ENCODE assay signal across 8 cellular contexts in the genomic region with DNA sequence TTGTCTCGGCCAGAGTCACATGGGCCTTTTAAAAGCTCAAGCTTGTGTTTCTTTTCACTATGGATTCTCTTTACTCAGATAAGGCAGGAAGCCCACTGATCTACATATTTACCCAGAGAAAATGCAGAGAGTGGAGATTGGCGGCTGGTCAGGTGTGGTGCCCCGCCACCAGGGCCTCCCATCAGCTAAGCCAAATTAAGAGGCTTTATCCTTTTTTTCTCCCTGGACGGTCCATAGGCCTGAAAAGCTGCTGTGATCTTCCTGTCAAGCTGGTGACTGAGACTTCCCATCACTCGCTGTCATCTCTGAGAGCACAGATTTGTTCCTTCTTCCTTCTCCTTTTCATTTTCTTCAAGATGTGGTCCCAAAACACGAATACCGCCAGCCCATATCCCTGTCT. TPM values are rescaled to one million over a fixed set of nuclear protein-coding genes. Genes with fewer than 3 reads are reported as not detected.
DNase-seq lines count a peak whose midpoint lies in the region; ATAC-seq, FAIRE-seq and TF ChIP-seq lines count a peak whose summit lies in the region.

No MANE protein-coding gene starts in this region.

- CTCF ChIA-PET in PC-3 (lab: Charles Lee) (no interaction called here), endothelial cell of umbilical vein (lab: Charles Lee) (interaction anchor here (0.6 kb wide), 1 partner anchor 108 kb away, joined by 3 read pairs; no protein-coding TSS in a partner anchor)

- no peaks in the 10 kb centered on the region for H3K9me2 ChIP-seq in PC-3 (replicated peaks; ENCODE audit: low read length)

- H4K20me1 ChIP-seq in PC-3 (ENCODE audit: low read length) = peaks cover 68% of the 10 kb centered on the region
- no peaks in the 10 kb centered on the region for H4K20me1 ChIP-seq in endothelial cell of umbilical vein (replicated peaks; ENCODE audit: control insufficient read depth, extremely low read depth, insufficient read depth, low read length)

- H3K4me1 ChIP-seq in PC-3 (ENCODE audit: insufficient read depth, low read length) (peaks cover 35% of the 10 kb centered on the region), endothelial cell of umbilical vein (ENCODE audit: control insufficient read depth, extremely low read depth, insufficient read depth, low read length) (peaks cover 28% of the 10 kb centered on the region), prostate gland (replicated peaks) (peaks cover 8% of the 10 kb centered on the region)

- TF ChIP-seq CTCF in PC-3 (conservative IDR thresholded peaks at IDR 0.05; ENCODE audit: low read depth, low read length) (no peak), endothelial cell of umbilical vein (IDR thresholded peaks at IDR 0.05; ENCODE audit: extremely low read depth in 1 of 2, insufficient read depth in 1 of 2, low read depth in 1 of 2, low read length in 2 of 2) (no peak), prostate gland (IDR thresholded peaks at IDR 0.05) (no peak)

- no peaks in the 10 kb centered on the region for H3K27me3 ChIP-seq in PC-3 (ENCODE audit: low read length)
- no peaks in the 10 kb centered on the region for H3K27me3 ChIP-seq in endothelial cell of umbilical vein (ENCODE audit: control insufficient read depth in 2 of 2, insufficient read depth in 2 of 2, low read length in 2 of 2)
- no peaks in the 10 kb centered on the region for H3K27me3 ChIP-seq in prostate gland (replicated peaks; ENCODE audit: insufficient read depth)

- H3K36me3 ChIP-seq in PC-3 (ENCODE audit: low read depth, low read length) (peaks cover 65% of the 10 kb centered on the region), endothelial cell of umbilical vein (ENCODE audit: control insufficient read depth in 2 of 2, extremely low read depth in 1 of 2, insufficient read depth in 2 of 2, low read length in 2 of 2) (peaks cover 19 to 23% of the 10 kb centered on the region in 2 experiments), prostate gland (peaks cover 0 to 5% of the 10 kb centered on the region in 2 donors)

- no peak overlapping the region for H3K27ac ChIP-seq in PC-3 (ENCODE audit: low read length)
- no peak overlapping the region for H3K27ac ChIP-seq in endothelial cell of umbilical vein (ENCODE audit: insufficient read depth, low read depth, low read length)
- H3K27ac ChIP-seq in prostate gland = peak overlapping the region; percentile 96 to 98

- ATAC-seq in PC-3 (no peak), HG02623 (IDR thresholded peaks at IDR 0.05; ENCODE audit: unreplicated experiment) (no peak)

- no peak for TF ChIP-seq POLR2A in endothelial cell of umbilical vein (IDR thresholded peaks at IDR 0.05; ENCODE audit: low read depth, low read length)
- TF ChIP-seq POLR2A in prostate gland (IDR thresholded peaks at IDR 0.05) = no peak

- H2AFZ ChIP-seq in PC-3 (ENCODE audit: low read length) (no peak overlapping the region), endothelial cell of umbilical vein (ENCODE audit: low read depth, low read length) (no peak overlapping the region)

- peak overlapping the region; percentile 90 for H3K4me3 ChIP-seq in PC-3 (ENCODE audit: low read length)
- peak overlapping the region; percentile 82 to 90 (median 82) for H3K4me3 ChIP-seq in endothelial cell of umbilical vein (replicated peaks in 1 of 3; ENCODE audit: insufficient read depth in 1 of 3, low read depth in 1 of 3, low read length in 3 of 3)
- peak overlapping the region; percentile 89 to 99 for H3K4me3 ChIP-seq in prostate gland

- DNase-seq in ELR (ENCODE audit: low read depth) = peak; percentile 34
- no peak for DNase-seq in PC-3
- DNase-seq in endothelial cell of umbilical vein (ENCODE audit: low read depth, low spot score) = no peak
- DNase-seq in prostate gland (ENCODE audit: low spot score) = no peak
- DNase-seq in NCI-H187 (lab: John Stamatoyannopoulos, UW) = no peak
- DNase-seq in NCI-H187 treated with DMSO at 0.1 percent for 48 hours (lab: John Stamatoyannopoulos, UW) = no peak
- no peak for DNase-seq in activated CD4-positive, alpha-beta T cell treated with anti-CD3 and anti-CD28 coated beads for 4 hours

- peak overlapping the region; percentile 98 for H3K9ac ChIP-seq in PC-3 (ENCODE audit: low read length)
- peak overlapping the region; percentile 90 for H3K9ac ChIP-seq in endothelial cell of umbilical vein (replicated peaks; ENCODE audit: extremely low read depth, insufficient read depth, low read length)

- peak overlapping the region; percentile 96 for H3K4me2 ChIP-seq in PC-3 (ENCODE audit: low read length)
- H3K4me2 ChIP-seq in endothelial cell of umbilical vein (ENCODE audit: insufficient read depth, low read length) = peak overlapping the region; percentile 76

- intact Hi-C loops in PC-3 (cut with micrococcal nuclease) (no loop called here), endothelial cell of umbilical vein (cut with micrococcal nuclease) (no loop called here), prostate gland (cut with DNase I) (no loop called here)

- dilution Hi-C loops in endothelial cell of umbilical vein (cut with MboI; ENCODE audit: extremely low pct_ligation_motif_present, low sequenced_read_pairs) = no loop called here

- H3K79me2 ChIP-seq in PC-3 (ENCODE audit: low read length) (peaks cover 97% of the 10 kb centered on the region), endothelial cell of umbilical vein (ENCODE audit: control insufficient read depth, insufficient read depth, low read length) (peaks cover 96% of the 10 kb centered on the region)

- POLR2A ChIA-PET in PC-3 (lab: Charles Lee; ENCODE audit: unreplicated experiment) (interaction anchor here (0.6 kb wide), 1 partner anchor 165 kb away, joined by 14 read pairs; no protein-coding TSS in a partner anchor), endothelial cell of umbilical vein (lab: Charles Lee) (no interaction called here)

- H3F3A ChIP-seq in PC-3 (ENCODE audit: low read length, unreplicated experiment) = no peaks in the 10 kb centered on the region

- WGBS in prostate gland = 26% methylated on average over 7 of the region's 7 CpGs

- FAIRE-seq in endothelial cell of umbilical vein (lab: Jason Lieb, UNC) = peak; percentile 67

- no TSS peak for BruUV-seq in PC-3 (replicated peaks; lab: Mats Ljungman, UMichigan)
- TSS peak; percentile 17 for BruUV-seq in endothelial cell of umbilical vein (replicated peaks; lab: Mats Ljungman, UMichigan)

- no peaks in the 10 kb centered on the region for H3K9me1 ChIP-seq in endothelial cell of umbilical vein (replicated peaks; ENCODE audit: control insufficient read depth, extremely low read depth, insufficient read depth, low read length)

- H3K9me3 ChIP-seq in PC-3 (ENCODE audit: low read length) (no peaks in the 10 kb centered on the region), endothelial cell of umbilical vein (replicated peaks; ENCODE audit: control insufficient read depth, insufficient read depth, low read length) (no peaks in the 10 kb centered on the region), prostate gland (no peaks in the 10 kb centered on the region)

RNA-seq across cellular contexts. Expression of gene SAFB, which starts 1.9 kb away (rescaled TPM):
- total RNA-seq in PC-3 (2014; rRNA removed) (94.9 and 164 TPM in 2 replicates), endothelial cell of umbilical vein (96.8 and 109 TPM in 2 replicates), prostate gland (100 to 1,000 TPM in 1 of 2 donors, 10 to 100 TPM in 1; 63.6 to 182 TPM)
- 33.1 and 44.7 TPM in 2 replicates for polyA plus RNA-seq in endothelial cell of umbilical vein
- 31.5 and 40.6 TPM in 2 replicates for polyA plus RNA-seq in endothelial cell of umbilical vein (2011; cell fraction: cytosol; rRNA removed)
- polyA plus RNA-seq in endothelial cell of umbilical vein (2011; cell fraction: nucleus; rRNA removed) = 116 and 141 TPM in 2 replicates
- 54.6 and 55.5 TPM in 2 replicates for polyA plus RNA-seq in endothelial cell of umbilical vein (2012)
- 24.8 and 35.7 TPM in 2 replicates for polyA minus RNA-seq in endothelial cell of umbilical vein
- 58.3 TPM for polyA minus RNA-seq in endothelial cell of umbilical vein (2011; cell fraction: cytosol; rRNA and poly(A)+ RNA removed)
- 53.7 and 68.8 TPM in 2 replicates for polyA minus RNA-seq in endothelial cell of umbilical vein (2011; cell fraction: nucleus; rRNA and poly(A)+ RNA removed)

RNA-seq across cellular contexts. Expression of gene SAFB2, which starts 2.2 kb away (rescaled TPM):
- 77.5 and 101 TPM in 2 replicates for total RNA-seq in PC-3 (2014; rRNA removed)
- total RNA-seq in endothelial cell of umbilical vein = 83.7 and 85.9 TPM in 2 replicates
- polyA plus RNA-seq in endothelial cell of umbilical vein = 24.6 and 31.5 TPM in 2 replicates
- 19.1 and 22.1 TPM in 2 replicates for polyA plus RNA-seq in endothelial cell of umbilical vein (2011; cell fraction: cytosol; rRNA removed)
- 136 and 142 TPM in 2 replicates for polyA plus RNA-seq in endothelial cell of umbilical vein (2011; cell fraction: nucleus; rRNA removed)
- polyA plus RNA-seq in endothelial cell of umbilical vein (2012) = 36.6 and 49.6 TPM in 2 replicates
- 39.3 and 40.2 TPM in 2 replicates for polyA minus RNA-seq in endothelial cell of umbilical vein
- polyA minus RNA-seq in endothelial cell of umbilical vein (2011; cell fraction: cytosol; rRNA and poly(A)+ RNA removed) = 21.5 TPM
- polyA minus RNA-seq in endothelial cell of umbilical vein (2011; cell fraction: nucleus; rRNA and poly(A)+ RNA removed) = 74.8 and 80.5 TPM in 2 replicates
- 100 to 1,000 TPM in 1 of 2 donors, 10 to 100 TPM in 1; 37.8 to 118 TPM for total RNA-seq in prostate gland

RNA-seq across cellular contexts. Expression of gene MICOS13, which starts 55.6 kb away (rescaled TPM):
- 331 and 456 TPM in 2 replicates for total RNA-seq in PC-3 (2014; rRNA removed)
- 53.0 and 55.3 TPM in 2 replicates for total RNA-seq in endothelial cell of umbilical vein
- 86.1 and 115 TPM in 2 replicates for polyA plus RNA-seq in endothelial cell of umbilical vein
- 38.6 and 56.1 TPM in 2 replicates for polyA plus RNA-seq in endothelial cell of umbilical vein (2011; cell fraction: cytosol; rRNA removed)
- 12.5 and 16.9 TPM in 2 replicates for polyA plus RNA-seq in endothelial cell of umbilical vein (2011; cell fraction: nucleus; rRNA removed)
- polyA plus RNA-seq in endothelial cell of umbilical vein (2012) = 41.0 and 68.2 TPM in 2 replicates
- polyA minus RNA-seq in endothelial cell of umbilical vein = 11.8 and 15.2 TPM in 2 replicates
- polyA minus RNA-seq in endothelial cell of umbilical vein (2011; cell fraction: cytosol; rRNA and poly(A)+ RNA removed) = 14.3 TPM
- polyA minus RNA-seq in endothelial cell of umbilical vein (2011; cell fraction: nucleus; rRNA and poly(A)+ RNA removed) = 2.9 and 4.7 TPM in 2 replicates
- total RNA-seq in prostate gland = 10 to 100 TPM; 42.8 to 54.2 TPM

RNA-seq across cellular contexts. Expression of gene HSD11B1L, which starts 56.1 kb away (rescaled TPM):
- total RNA-seq in PC-3 (2014; rRNA removed) (8.6 and 10.9 TPM in 2 replicates), endothelial cell of umbilical vein (4.4 and 5.0 TPM in 2 replicates), prostate gland (10 to 100 TPM; 15.6 to 17.9 TPM)
- 9.1 and 10.2 TPM in 2 replicates for polyA plus RNA-seq in endothelial cell of umbilical vein
- 4.9 and 6.1 TPM in 2 replicates for polyA plus RNA-seq in endothelial cell of umbilical vein (2011; cell fraction: cytosol; rRNA removed)
- polyA plus RNA-seq in endothelial cell of umbilical vein (2011; cell fraction: nucleus; rRNA removed) = 4.1 and 4.4 TPM in 2 replicates
- polyA plus RNA-seq in endothelial cell of umbilical vein (2012) = 4.2 and 11.2 TPM in 2 replicates
- polyA minus RNA-seq in endothelial cell of umbilical vein = 2.0 and 2.1 TPM in 2 replicates
- polyA minus RNA-seq in endothelial cell of umbilical vein (2011; cell fraction: cytosol; rRNA and poly(A)+ RNA removed) = not detected
- polyA minus RNA-seq in endothelial cell of umbilical vein (2011; cell fraction: nucleus; rRNA and poly(A)+ RNA removed) = 2.3 TPM in 1 of 2 replicates, not detected in the other

RNA-seq across cellular contexts. Expression of gene TINCR, which starts 57.0 kb away (rescaled TPM):
- 0.58 and 0.69 TPM in 2 replicates for total RNA-seq in PC-3 (2014; rRNA removed)
- not detected in 2 replicates for total RNA-seq in endothelial cell of umbilical vein
- polyA plus RNA-seq in endothelial cell of umbilical vein = 0.01 TPM in 1 of 2 replicates, not detected in the other
- polyA plus RNA-seq in endothelial cell of umbilical vein (2011; cell fraction: cytosol; rRNA removed) = 0.03 TPM in 2 replicates
- polyA plus RNA-seq in endothelial cell of umbilical vein (2011; cell fraction: nucleus; rRNA removed) = 0.07 and 0.22 TPM in 2 replicates
- polyA plus RNA-seq in endothelial cell of umbilical vein (2012) = 0.11 and 0.55 TPM in 2 replicates
- not detected in 2 replicates for polyA minus RNA-seq in endothelial cell of umbilical vein
- polyA minus RNA-seq in endothelial cell of umbilical vein (2011; cell fraction: cytosol; rRNA and poly(A)+ RNA removed) = 3.8 TPM
- not detected in 2 replicates for polyA minus RNA-seq in endothelial cell of umbilical vein (2011; cell fraction: nucleus; rRNA and poly(A)+ RNA removed)
- total RNA-seq in prostate gland = 1 to 10 TPM; 6.7 to 8.4 TPM

Comparison
In these comparisons a context has a peak if more than half of its experiments do, and no peak if none do; other contexts are left out.
1. H3K27ac ChIP-seq: peak in prostate gland (2 of 2); none in PC-3 (single experiment) and endothelial cell of umbilical vein (single experiment).
2. Peak in every context shown above with its lines, with median percentiles within 50 percentile points of each other: H3K4me3 ChIP-seq.